In genomic region chr1:154463512-154463990, GRCh38 we compare ENCODE assay signal across 9 cellular contexts. TPM values are rescaled to one million over a fixed set of nuclear protein-coding genes. Genes with fewer than 3 reads are reported as not detected.
A peak's percentile ranks its signal among the peaks of the same experiment; 100 is the strongest.
DNase-seq lines count a peak whose midpoint lies in the region; ATAC-seq and TF ChIP-seq lines count a peak whose summit lies in the region.
"Had no signal": no experiment of that assay in that cellular context is flagged by ENCODE, and none has a peak within 500 bp of the region (broad histone marks: within the 10 kb centered on the region; RNA-seq: fewer than 3 reads in every experiment).

No MANE protein-coding gene starts in this region.

- H3K27ac ChIP-seq in VCaP (peak overlapping the region; percentile 80), coronary artery (peak overlapping the region in 1 of 2 donors; percentile 78)

- peaks cover 5% of the 10 kb centered on the region for H3K36me3 ChIP-seq in skeletal muscle satellite cell (ENCODE audit: insufficient read depth, low read length)

- H3K4me3 ChIP-seq in coronary artery = no peak overlapping the region
- no peak overlapping the region for H3K4me3 ChIP-seq in skeletal muscle satellite cell (ENCODE audit: low read length)

- peak; percentile 87 for DNase-seq in GF-D8 (lab: John Stamatoyannopoulos, UW)
- DNase-seq in coronary artery (ENCODE audit: low spot score) = peak; percentile 67
- DNase-seq in NCI-H748 treated with DMSO at 0.1 percent for 48 hours (lab: John Stamatoyannopoulos, UW) = no peak
- no peak for DNase-seq in RKO (ENCODE audit: low spot score)
- DNase-seq in hepatic stellate cell (ENCODE audit: low spot score) = no peak

- H3K27me3 ChIP-seq in skeletal muscle satellite cell (ENCODE audit: control insufficient read depth, insufficient read depth, low read length) = no peaks in the 10 kb centered on the region

- no peak for ATAC-seq in GM21825 (IDR thresholded peaks at IDR 0.05; ENCODE audit: unreplicated experiment)

- peak overlapping the region; percentile 26 for H3K9ac ChIP-seq in skeletal muscle satellite cell (ENCODE audit: low read depth, low read length)

- TF ChIP-seq CTCF in VCaP (conservative IDR thresholded peaks at IDR 0.05) (no peak), coronary artery (IDR thresholded peaks at IDR 0.05) (no peak)

- H3K4me1 ChIP-seq in skeletal muscle satellite cell (ENCODE audit: control insufficient read depth, insufficient read depth, low read length) = peaks cover 12% of the 10 kb centered on the region

- H3K4me2 ChIP-seq in skeletal muscle satellite cell (ENCODE audit: low read length) = no peak overlapping the region

- H3K9me3 ChIP-seq in skeletal muscle satellite cell (replicated peaks; ENCODE audit: low read length) = no peaks in the 10 kb centered on the region

RNA-seq across cellular contexts. Expression of gene TDRD10, which starts 38.5 kb away (rescaled TPM):
- total RNA-seq in skeletal muscle satellite cell (2012; rRNA removed) = not detected in 2 replicates
- total RNA-seq: fibroblast of villous mesenchyme had no signal

RNA-seq across cellular contexts. Expression of gene SHE, which starts 38.7 kb away (rescaled TPM):
- under 0.01 TPM in 2 replicates for total RNA-seq in skeletal muscle satellite cell (2012; rRNA removed)
- total RNA-seq: fibroblast of villous mesenchyme had no signal

RNA-seq across cellular contexts. Expression of gene IL6R, which starts 58.4 kb away (rescaled TPM):
- 10.3 and 13.7 TPM in 2 replicates for total RNA-seq in skeletal muscle satellite cell (2012; rRNA removed)

Comparison
In these comparisons a context has a peak if more than half of its experiments do, and no peak if none do; other contexts are left out.
1. DNase-seq: peak in GF-D8 (single experiment) and coronary artery (single experiment); none in NCI-H748 treated with DMSO at 0.1 percent for 48 hours (single experiment), RKO (single experiment) and hepatic stellate cell (single experiment).